8 cellular contexts compared by ENCODE assay signal in genomic region chr14:94081386-94081820, GRCh38. TPM values are rescaled to one million over a fixed set of nuclear protein-coding genes. Genes with fewer than 3 reads are reported as not detected.
DNase-seq lines count a peak whose midpoint lies in the region; ATAC-seq, FAIRE-seq and TF ChIP-seq lines count a peak whose summit lies in the region.

No MANE protein-coding gene starts in this region.

- peaks cover 70% of the 10 kb centered on the region for H3K79me2 ChIP-seq in hepatocyte

- peaks cover 31% of the 10 kb centered on the region for H4K20me1 ChIP-seq in hepatocyte (ENCODE audit: insufficient read depth, poor library complexity, severe bottlenecking)

- H3K4me3 Mint-ChIP-seq in stimulated activated naive B cell treated with anti-CD40 and anti-IgM and Interleukin-4, amounts not matched to agents 10 μg/mL and 1 μg/mL and 100 μg/mL, for 72 hours, result peak overlapping the region; percentile 95 to 97

- H3K9me2 ChIP-seq in hepatocyte (replicated peaks; ENCODE audit: insufficient read depth), result no peaks in the 10 kb centered on the region

- peak overlapping the region; percentile 100 for H3K27ac Mint-ChIP-seq in stimulated activated naive B cell treated with anti-CD40 and anti-IgM and Interleukin-4, amounts not matched to agents 10 μg/mL and 1 μg/mL and 100 μg/mL, for 72 hours

- H3K9me3 ChIP-seq in hepatocyte (ENCODE audit: low read depth), result no peaks in the 10 kb centered on the region

- DNase-seq in stimulated activated CD4-positive, alpha-beta T cell treated with anti-CD3 and anti-CD28 coated beads, Interleukin-15, amount 100 ng/mL, for 24 hours, result peak; percentile 7
- no peak for DNase-seq in stimulated activated CD4-positive, alpha-beta T cell treated with anti-CD3 and anti-CD28 coated beads, Interleukin-2, amount 100 ng/mL, for 48 hours
- peak; percentile 7 to 20 for DNase-seq in activated CD4-positive, alpha-beta T cell treated with anti-CD3 and anti-CD28 coated beads, Interleukin-2, amount 50 U/mL, for 48 hours
- DNase-seq in hepatocyte (ENCODE audit: low spot score) (peak; percentile 32), SIG-M5 (lab: John Stamatoyannopoulos, UW) (no peak), frontal cortex (ENCODE audit: low spot score in 2 of 2) (no peak)
- DNase-seq in stimulated activated naive B cell treated with anti-CD40 and anti-IgM and Interleukin-4, amounts not matched to agents 10 μg/mL and 1 μg/mL and 100 μg/mL, for 72 hours, result no peak

- no peak for TF ChIP-seq CTCF in hepatocyte (IDR thresholded peaks at IDR 0.05; ENCODE audit: poor library complexity)

- peak overlapping the region; percentile 77 for H3K4me3 ChIP-seq in hepatocyte

- H3K27me3 ChIP-seq in hepatocyte, result no peaks in the 10 kb centered on the region

- H3K27me3 Mint-ChIP-seq in stimulated activated naive B cell treated with anti-CD40 and anti-IgM and Interleukin-4, amounts not matched to agents 10 μg/mL and 1 μg/mL and 100 μg/mL, for 72 hours, result no peaks in the 10 kb centered on the region

- peak overlapping the region; percentile 96 for H3K27ac ChIP-seq in hepatocyte

- H3K4me2 ChIP-seq in hepatocyte, result peak overlapping the region; percentile 79

- peak; percentile 39 for ATAC-seq in HG03135 (IDR thresholded peaks at IDR 0.05; ENCODE audit: unreplicated experiment)
- peak; percentile 33 to 41 for ATAC-seq in stimulated activated naive B cell treated with anti-CD40 and anti-IgM and Interleukin-4, amounts not matched to agents 10 μg/mL and 1 μg/mL and 100 μg/mL, for 72 hours (replicated peaks)

- H2AFZ ChIP-seq in hepatocyte, result peak overlapping the region; percentile 80

- H3K36me3 Mint-ChIP-seq in stimulated activated naive B cell treated with anti-CD40 and anti-IgM and Interleukin-4, amounts not matched to agents 10 μg/mL and 1 μg/mL and 100 μg/mL, for 72 hours, result peaks cover 26 to 37% of the 10 kb centered on the region in 2 donors

- no peak for FAIRE-seq in frontal cortex (lab: Jason Lieb, UNC)

- no peaks in the 10 kb centered on the region for H3K36me3 ChIP-seq in hepatocyte (replicated peaks; ENCODE audit: insufficient read depth, low read depth)

- peaks cover 25 to 39% of the 10 kb centered on the region in 2 donors for H3K4me1 Mint-ChIP-seq in stimulated activated naive B cell treated with anti-CD40 and anti-IgM and Interleukin-4, amounts not matched to agents 10 μg/mL and 1 μg/mL and 100 μg/mL, for 72 hours

- peaks cover 2 to 4% of the 10 kb centered on the region in 2 donors for H3K9me3 Mint-ChIP-seq in stimulated activated naive B cell treated with anti-CD40 and anti-IgM and Interleukin-4, amounts not matched to agents 10 μg/mL and 1 μg/mL and 100 μg/mL, for 72 hours

- 2% methylated on average over 19 of the region's 19 CpGs for WGBS in hepatocyte (ENCODE audit: low lambda C conversion rate, missing lambda C conversion rate)

- H3K4me1 ChIP-seq in hepatocyte (ENCODE audit: insufficient read depth), result peaks cover 33% of the 10 kb centered on the region

RNA-seq across cellular contexts. Expression of gene IFI27L1, which starts 0.3 kb away (rescaled TPM):
- total RNA-seq in hepatocyte (16.7 and 18.9 TPM in 2 replicates), frontal cortex (7.3 TPM)
- 29.4 and 32.1 TPM in 2 replicates for polyA plus RNA-seq in hepatocyte

RNA-seq across cellular contexts. Expression of gene DDX24, which starts 0.4 kb away (rescaled TPM):
- total RNA-seq in hepatocyte, result 127 and 134 TPM in 2 replicates
- 125 and 145 TPM in 2 replicates for polyA plus RNA-seq in hepatocyte
- 112 TPM for total RNA-seq in frontal cortex

RNA-seq across cellular contexts. Expression of gene IFI27, which starts 29.1 kb away (rescaled TPM):
- 1.1 and 1.8 TPM in 2 replicates for total RNA-seq in hepatocyte
- 6.7 and 7.3 TPM in 2 replicates for polyA plus RNA-seq in hepatocyte
- 9.0 TPM for total RNA-seq in frontal cortex

RNA-seq across cellular contexts. Expression of gene IFI27L2, which starts 48.0 kb away (rescaled TPM):
- 47.4 and 95.1 TPM in 2 replicates for total RNA-seq in hepatocyte
- 90.5 and 91.5 TPM in 2 replicates for polyA plus RNA-seq in hepatocyte
- total RNA-seq in frontal cortex, result 17.9 TPM

RNA-seq across cellular contexts. Expression of gene OTUB2, which starts 55.3 kb away (rescaled TPM):
- total RNA-seq in hepatocyte, result 2.1 and 2.7 TPM in 2 replicates
- polyA plus RNA-seq in hepatocyte, result 1.5 and 2.8 TPM in 2 replicates
- total RNA-seq in frontal cortex, result 4.9 TPM

Comparison
In these comparisons a context has a peak if more than half of its experiments do, and no peak if none do; other contexts are left out.
1. DNase-seq: peak in stimulated activated CD4-positive, alpha-beta T cell treated with anti-CD3 and anti-CD28 coated beads, Interleukin-15, amount 100 ng/mL, for 24 hours (single experiment), activated CD4-positive, alpha-beta T cell treated with anti-CD3 and anti-CD28 coated beads, Interleukin-2, amount 50 U/mL, for 48 hours (2 of 2) and hepatocyte (single experiment); none in stimulated activated CD4-positive, alpha-beta T cell treated with anti-CD3 and anti-CD28 coated beads, Interleukin-2, amount 100 ng/mL, for 48 hours (0 of 2), stimulated activated naive B cell treated with anti-CD40 and anti-IgM and Interleukin-4, amounts not matched to agents 10 μg/mL and 1 μg/mL and 100 μg/mL, for 72 hours (single experiment), SIG-M5 (single experiment) and frontal cortex (0 of 2).